In genomic region chr14:93115069-93115919, GRCh38 we compare ENCODE assay signal across 8 cellular contexts. TPM values are rescaled to one million over a fixed set of nuclear protein-coding genes. Genes with fewer than 3 reads are reported as not detected.
A peak's percentile ranks its signal among the peaks of the same experiment; 100 is the strongest.
DNase-seq lines count a peak whose midpoint lies in the region; TF ChIP-seq lines count a peak whose summit lies in the region.

No MANE protein-coding gene starts in this region.

- H3K27ac Mint-ChIP-seq in activated naive CD4-positive, alpha-beta T cell treated with anti-CD3 and anti-CD28 coated beads for 36 hours = no peak overlapping the region

- CTCF ChIA-PET in activated naive CD4-positive, alpha-beta T cell treated with anti-CD3 and anti-CD28 coated beads for 36 hours (lab: Charles Lee) = interaction anchor here (0.6 to 7.6 kb wide), 12 partner anchors 9 to 276 kb away, joined by 3 to 100 read pairs (median 4); no protein-coding TSS in a partner anchor

- H3K27ac ChIP-seq in SJSA1 = peak overlapping the region; percentile 89
- no peak overlapping the region for H3K27ac ChIP-seq in osteoblast (ENCODE audit: low read depth, low read length)
- peak overlapping the region; percentile 81 to 97 for H3K27ac ChIP-seq in testis

- WGBS in testis, 2 donors = 1% methylated on average over 16 to 84 of the region's 121 CpGs

- peak overlapping the region; percentile 77 for H3K4me3 Mint-ChIP-seq in activated naive CD4-positive, alpha-beta T cell treated with anti-CD3 and anti-CD28 coated beads for 36 hours

- no peaks in the 10 kb centered on the region for H3K36me3 Mint-ChIP-seq in activated naive CD4-positive, alpha-beta T cell treated with anti-CD3 and anti-CD28 coated beads for 36 hours (ENCODE audit: low read depth)

- H3K4me1 Mint-ChIP-seq in activated naive CD4-positive, alpha-beta T cell treated with anti-CD3 and anti-CD28 coated beads for 36 hours (ENCODE audit: low read depth) = peaks cover 24% of the 10 kb centered on the region

- DNase-seq in H7 (peak; percentile 94), SJSA1 (ENCODE audit: low read depth in 1 of 2, low spot score in 2 of 2) (peak; percentile 59 to 86), globus pallidus (ENCODE audit: low spot score) (peak; percentile 92), osteoblast (ENCODE audit: insufficient read length, low spot score, missing footprints) (peak; percentile 99), testis (peak; percentile 85)
- peak; percentile 80 for DNase-seq in activated naive CD4-positive, alpha-beta T cell treated with anti-CD3 and anti-CD28 coated beads for 36 hours

- H2AFZ ChIP-seq in Loucy (ENCODE audit: low read length) (peak overlapping the region; percentile 91), osteoblast (ENCODE audit: low read length) (peak overlapping the region; percentile 57)

- peak overlapping the region; percentile 78 for H3K4me3 ChIP-seq in H7 (ENCODE audit: insufficient read depth, low read depth, low read length)
- peak overlapping the region; percentile 96 for H3K4me3 ChIP-seq in Loucy (ENCODE audit: low read length, poor library complexity, severe bottlenecking)
- H3K4me3 ChIP-seq in SJSA1 = peak overlapping the region; percentile 89
- peak overlapping the region; percentile 77 for H3K4me3 ChIP-seq in osteoblast (ENCODE audit: insufficient read depth, low read length)
- H3K4me3 ChIP-seq in testis = peak overlapping the region; percentile 71 to 82

- no peaks in the 10 kb centered on the region for H3F3A ChIP-seq in Loucy (ENCODE audit: low read depth)

- no peak for TF ChIP-seq POLR2A in testis (IDR thresholded peaks at IDR 0.05)

- H3K9ac ChIP-seq in ES-I3 (ENCODE audit: low read depth, low read length) (peak overlapping the region; percentile 87), Loucy (ENCODE audit: low read depth, low read length, poor library complexity, severe bottlenecking) (peak overlapping the region; percentile 85)

- H3K9me3 Mint-ChIP-seq in activated naive CD4-positive, alpha-beta T cell treated with anti-CD3 and anti-CD28 coated beads for 36 hours = no peaks in the 10 kb centered on the region

- intact Hi-C loops in activated naive CD4-positive, alpha-beta T cell treated with anti-CD3 and anti-CD28 coated beads for 36 hours (cut with micrococcal nuclease) = loop anchor here (1.0 to 10.0 kb wide), 3 partner anchors 69 to 790 kb away; partner anchors contain the start of genes BTBD7 and MOAP1
- intact Hi-C loops in testis (cut with DNase I; ENCODE audit: low total_unique reads) = loop anchor here (5.0 kb wide), 1 partner anchor 163 kb away; no protein-coding TSS in a partner anchor

- peaks cover 41% of the 10 kb centered on the region for H3K79me2 ChIP-seq in Loucy (ENCODE audit: insufficient read depth, low read length)
- H3K79me2 ChIP-seq in osteoblast (ENCODE audit: insufficient read depth, low read length) = peaks cover 7% of the 10 kb centered on the region

- no peaks in the 10 kb centered on the region for H3K27me3 ChIP-seq in H7 (ENCODE audit: control insufficient read depth, insufficient read depth, low read length)
- no peaks in the 10 kb centered on the region for H3K27me3 ChIP-seq in Loucy (ENCODE audit: insufficient read depth, low read length, poor library complexity, severe bottlenecking)
- no peaks in the 10 kb centered on the region for H3K27me3 ChIP-seq in SJSA1 (replicated peaks)
- H3K27me3 ChIP-seq in osteoblast (ENCODE audit: insufficient read depth, low read length) = no peaks in the 10 kb centered on the region
- no peaks in the 10 kb centered on the region for H3K27me3 ChIP-seq in testis

- no peaks in the 10 kb centered on the region for H3K27me3 Mint-ChIP-seq in activated naive CD4-positive, alpha-beta T cell treated with anti-CD3 and anti-CD28 coated beads for 36 hours (ENCODE audit: low read depth)

- TF ChIP-seq CTCF in Loucy (conservative IDR thresholded peaks at IDR 0.05; ENCODE audit: low read length) (no peak), osteoblast (IDR thresholded peaks at IDR 0.05; ENCODE audit: extremely low read depth, low read depth, low read length) (no peak), testis (IDR thresholded peaks at IDR 0.05) (peak in 1 of 3 experiments; percentile 72)

- H3K36me3 ChIP-seq in ES-I3 (ENCODE audit: insufficient read depth, low read length) (no peaks in the 10 kb centered on the region), H7 (replicated peaks; ENCODE audit: control insufficient read depth, insufficient read depth, low read length) (no peaks in the 10 kb centered on the region), Loucy (ENCODE audit: insufficient read depth, low read length) (no peaks in the 10 kb centered on the region), SJSA1 (peaks cover 8% of the 10 kb centered on the region), osteoblast (ENCODE audit: insufficient read depth, low read length) (no peaks in the 10 kb centered on the region), testis (ENCODE audit: low read depth, missing control alignments) (no peaks in the 10 kb centered on the region)

- no peaks in the 10 kb centered on the region for H3K9me2 ChIP-seq in Loucy (replicated peaks; ENCODE audit: low read depth, low read length)

- peak overlapping the region; percentile 74 for H3K4me2 ChIP-seq in Loucy (ENCODE audit: low read depth, low read length, poor library complexity, severe bottlenecking)
- peak overlapping the region; percentile 80 for H3K4me2 ChIP-seq in osteoblast (ENCODE audit: insufficient read depth, low read length)

- H3K4me1 ChIP-seq in ES-I3 (ENCODE audit: insufficient read depth, low read length) (peaks cover 3% of the 10 kb centered on the region; the same call in 1 of the 2 replicates), Loucy (ENCODE audit: insufficient read depth, low read length, poor library complexity, severe bottlenecking) (peaks cover 36% of the 10 kb centered on the region), SJSA1 (replicated peaks) (peaks cover 38% of the 10 kb centered on the region), osteoblast (ENCODE audit: insufficient read depth, low read length) (peaks cover 20% of the 10 kb centered on the region), testis (peaks cover 22% of the 10 kb centered on the region)

- H4K20me1 ChIP-seq in Loucy (ENCODE audit: insufficient read depth, low read length, poor library complexity, severe bottlenecking) = peaks cover 18% of the 10 kb centered on the region
- H4K20me1 ChIP-seq in osteoblast (ENCODE audit: insufficient read depth, low read length) = peaks cover 29% of the 10 kb centered on the region

- H3K9me3 ChIP-seq in ES-I3 (ENCODE audit: control insufficient read depth, insufficient read depth, low read length) = no peaks in the 10 kb centered on the region
- H3K9me3 ChIP-seq in Loucy (ENCODE audit: insufficient read depth, low read depth, low read length) = no peaks in the 10 kb centered on the region
- H3K9me3 ChIP-seq in SJSA1 (replicated peaks) = 0 out of 2 replicates have a peak, but pooled peaks cover 2% of the 10 kb centered on the region
- no peaks in the 10 kb centered on the region for H3K9me3 ChIP-seq in osteoblast (ENCODE audit: low read depth, low read length)
- no peaks in the 10 kb centered on the region for H3K9me3 ChIP-seq in testis

RNA-seq across cellular contexts. Expression of gene ITPK1, which starts 0.4 kb away (rescaled TPM):
- 75.1 and 92.1 TPM in 2 replicates for total RNA-seq in H7 (2014; rRNA removed; shearing (Covaris generic))
- total RNA-seq in SJSA1 (2014; rRNA removed; shearing (Covaris generic)) = 56.2 and 57.5 TPM in 2 replicates
- total RNA-seq in activated naive CD4-positive, alpha-beta T cell treated with anti-CD3 and anti-CD28 coated beads for 36 hours = 10 to 100 TPM; 12.2 to 18.9 TPM
- total RNA-seq in osteoblast (25.0 and 25.3 TPM in 2 replicates), testis (10 to 100 TPM; 78.3 to 90.6 TPM)
- 92.5 TPM for polyA plus RNA-seq in testis (ENCODE audit: insufficient read depth, low read depth, low replicate concordance)
